In the genomic region with DNA sequence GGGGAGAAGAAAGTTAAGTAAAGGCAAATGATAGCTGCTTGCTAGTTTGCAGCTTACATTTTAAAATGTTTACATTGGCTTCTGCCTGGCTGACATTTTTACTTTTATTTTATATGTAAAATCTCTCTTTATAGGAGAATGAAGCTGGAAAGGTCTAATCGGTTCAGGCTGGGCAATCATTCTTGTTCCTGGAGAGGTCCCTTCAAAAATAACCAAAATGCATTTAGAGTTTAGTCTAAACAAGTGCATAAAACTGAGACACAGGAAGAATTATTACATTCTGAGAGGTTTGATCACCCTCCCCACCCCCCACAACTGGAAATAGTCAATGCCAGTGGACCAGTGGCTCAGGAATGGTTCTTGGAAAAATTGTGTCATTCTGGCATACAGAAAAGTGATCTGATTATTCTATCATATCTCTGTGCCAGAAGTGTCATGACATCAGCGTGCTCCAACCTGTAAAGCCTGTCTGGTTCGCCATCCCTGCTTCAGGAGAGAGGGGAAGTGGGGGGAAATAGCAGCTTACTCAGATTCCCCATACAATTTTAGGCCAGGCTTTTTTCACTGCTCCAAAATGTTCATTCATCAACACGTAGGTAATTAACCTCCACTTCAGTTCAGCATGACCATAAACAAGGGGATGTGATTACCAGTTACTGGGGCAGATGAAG, we compare ENCODE assay signal across 25 cellular contexts. TPM values are rescaled to one million over a fixed set of nuclear protein-coding genes. Genes with fewer than 3 reads are reported as not detected.
A peak's percentile ranks its signal among the peaks of the same experiment; 100 is the strongest.
DNase-seq lines count a peak whose midpoint lies in the region; ATAC-seq, FAIRE-seq and TF ChIP-seq lines count a peak whose summit lies in the region.
"Had no signal": no experiment of that assay in that cellular context is flagged by ENCODE, and none has a peak within 500 bp of the region (broad histone marks: within the 10 kb centered on the region; RNA-seq: fewer than 3 reads in every experiment).

No MANE protein-coding gene starts in this region.

- peak; percentile 29 for FAIRE-seq in keratinocyte (lab: Jason Lieb, UNC)
- FAIRE-seq: endometrium had no signal

- peaks cover 17% of the 10 kb centered on the region for H3K79me2 ChIP-seq in keratinocyte (ENCODE audit: control insufficient read depth, insufficient read depth, low read length)

- no peak for ATAC-seq in HG02571 (IDR thresholded peaks at IDR 0.05; ENCODE audit: unreplicated experiment)
- ATAC-seq: activated naive CD8-positive, alpha-beta T cell treated with anti-CD3 and anti-CD28 coated beads, Interleukin-2, amount 50 U/mL, for 24 hours; lower lobe of right lung; naive thymus-derived CD8-positive, alpha-beta T cell had no signal

- dilution Hi-C loops in keratinocyte (cut with MboI; ENCODE audit: extremely low pct_ligation_motif_present, low sequenced_read_pairs), result no loop called here

- H3K4me1 ChIP-seq in keratinocyte (ENCODE audit: control insufficient read depth, extremely low read depth, insufficient read depth, low read length) (peaks cover 31% of the 10 kb centered on the region), skeletal muscle satellite cell (ENCODE audit: control insufficient read depth, insufficient read depth, low read length) (peaks cover 41% of the 10 kb centered on the region)

- no peak overlapping the region for H3K4me3 ChIP-seq in keratinocyte (ENCODE audit: control insufficient read depth in 2 of 3, extremely low read depth in 1 of 3, insufficient read depth in 2 of 3, low read depth in 1 of 3, low read length in 3 of 3)
- no peak overlapping the region for H3K4me3 ChIP-seq in skeletal muscle satellite cell (ENCODE audit: low read length)
- H3K4me3 ChIP-seq: breast epithelium, lower lobe of right lung, ovary had no signal

- no peaks in the 10 kb centered on the region for H3K36me3 Mint-ChIP-seq in brain
- H3K36me3 Mint-ChIP-seq: naive thymus-derived CD8-positive, alpha-beta T cell had no signal

- TF ChIP-seq CTCF in brain (conservative IDR thresholded peaks at IDR 0.05) (no peak), keratinocyte (optimal IDR thresholded peaks at IDR 0.05 in 1 of 3, IDR thresholded peaks at IDR 0.05 in 1 of 3, conservative IDR thresholded peaks at IDR 0.05 in 1 of 3; ENCODE audit: extremely low read depth in 1 of 3, insufficient read depth in 2 of 3, low read length in 3 of 3) (no peak)

- H3K27ac Mint-ChIP-seq in brain, result peak overlapping the region in 1 of 5 experiments; percentile 77
- H3K27ac Mint-ChIP-seq: activated B cell treated with CpG ODN at 0.5 μM for 24 hours; activated naive CD8-positive, alpha-beta T cell treated with anti-CD3 and anti-CD28 coated beads, Interleukin-2, amount 50 U/mL, for 24 hours; CD4-positive, alpha-beta T cell; H9; naive thymus-derived CD8-positive, alpha-beta T cell had no signal

- no peaks in the 10 kb centered on the region for H3K9me1 ChIP-seq in keratinocyte (ENCODE audit: control insufficient read depth, extremely low read depth, insufficient read depth, low read length)

- no peak overlapping the region for H3K9ac ChIP-seq in keratinocyte (ENCODE audit: control insufficient read depth, extremely low read depth, insufficient read depth, low read length)
- H3K9ac ChIP-seq in skeletal muscle satellite cell (ENCODE audit: low read depth, low read length), result peak overlapping the region; percentile 3

- H3K9me3 ChIP-seq in keratinocyte (ENCODE audit: control insufficient read depth, low read depth, low read length) (no peaks in the 10 kb centered on the region), skeletal muscle satellite cell (replicated peaks; ENCODE audit: low read length) (no peaks in the 10 kb centered on the region)
- H3K9me3 ChIP-seq: breast epithelium, lower lobe of right lung, ovary had no signal

- DNase-seq in NCI-H1105 (lab: John Stamatoyannopoulos, UW), result peak; percentile 21
- no peak for DNase-seq in keratinocyte (ENCODE audit: low read depth, low spot score)
- DNase-seq in SKM-1 treated with dmso at 0.1 percent for 144 hours (lab: John Stamatoyannopoulos, UW; ENCODE audit: unreplicated experiment), result no peak
- DNase-seq in hepatic stellate cell (ENCODE audit: low spot score), result no peak
- DNase-seq: activated B cell treated with CpG ODN at 0.5 μM for 24 hours; activated CD4-positive, alpha-beta T cell treated with anti-CD3 and anti-CD28 coated beads, Interleukin-2, amount 50 U/mL, for 48 hours; activated CD8-positive, alpha-beta memory T cell treated with anti-CD3 and anti-CD28 coated beads, Interleukin-2, amount 50 U/mL, for 48 hours; activated naive CD8-positive, alpha-beta T cell treated with anti-CD3 and anti-CD28 coated beads, Interleukin-2, amount 50 U/mL, for 24 hours; CD4-positive, alpha-beta T cell; cortex of kidney; DMS153; GDM1; H9; hypothalamus; lower lobe of right lung; naive thymus-derived CD8-positive, alpha-beta T cell; NCI-H1436 treated with DMSO at 0.1 percent for 48 hours; NCI-H82; ovary; T-helper 9 cell had no signal

- H2AFZ ChIP-seq in keratinocyte (ENCODE audit: control insufficient read depth, low read length), result no peak overlapping the region

- H3K27me3 Mint-ChIP-seq in brain, result peaks cover 10% of the 10 kb centered on the region

- peak overlapping the region; percentile 67 for H3K4me2 ChIP-seq in keratinocyte (ENCODE audit: control insufficient read depth, extremely low read depth, insufficient read depth, low read depth, low read length)
- peak overlapping the region; percentile 47 for H3K4me2 ChIP-seq in skeletal muscle satellite cell (ENCODE audit: low read length)

- peaks cover 0 to 4% (median 0%) of the 10 kb centered on the region in 5 experiments for H3K9me3 Mint-ChIP-seq in brain
- H3K9me3 Mint-ChIP-seq: activated B cell treated with CpG ODN at 0.5 μM for 24 hours; activated naive CD8-positive, alpha-beta T cell treated with anti-CD3 and anti-CD28 coated beads, Interleukin-2, amount 50 U/mL, for 24 hours; CD4-positive, alpha-beta T cell; H9; naive thymus-derived CD8-positive, alpha-beta T cell had no signal

- no peaks in the 10 kb centered on the region for H3K36me3 ChIP-seq in keratinocyte (ENCODE audit: control insufficient read depth in 2 of 2, extremely low read depth in 1 of 2, insufficient read depth in 2 of 2, low read length in 2 of 2)
- H3K36me3 ChIP-seq in skeletal muscle satellite cell (ENCODE audit: insufficient read depth, low read length), result no peaks in the 10 kb centered on the region
- H3K36me3 ChIP-seq: breast epithelium, lower lobe of right lung, ovary had no signal

- peaks cover 71% of the 10 kb centered on the region for H3K4me1 Mint-ChIP-seq in brain

- H3K4me3 Mint-ChIP-seq in brain, result peak overlapping the region in 3 of 5 experiments; percentile 45 to 84 (median 54)
- H3K4me3 Mint-ChIP-seq: activated B cell treated with CpG ODN at 0.5 μM for 24 hours; activated naive CD8-positive, alpha-beta T cell treated with anti-CD3 and anti-CD28 coated beads, Interleukin-2, amount 50 U/mL, for 24 hours; CD4-positive, alpha-beta T cell; H9; naive thymus-derived CD8-positive, alpha-beta T cell had no signal

- H3K27me3 ChIP-seq in keratinocyte (ENCODE audit: control insufficient read depth, extremely low read depth, insufficient read depth, low read length), result no peaks in the 10 kb centered on the region
- H3K27me3 ChIP-seq in skeletal muscle satellite cell (ENCODE audit: control insufficient read depth, insufficient read depth, low read length), result no peaks in the 10 kb centered on the region
- H3K27me3 ChIP-seq: breast epithelium, ovary had no signal

- H4K20me1 ChIP-seq in keratinocyte (ENCODE audit: control insufficient read depth, extremely low read depth, insufficient read depth, low read length), result no peaks in the 10 kb centered on the region

- no peak overlapping the region for H3K27ac ChIP-seq in keratinocyte (ENCODE audit: control insufficient read depth, insufficient read depth, low read length)
- H3K27ac ChIP-seq: lower lobe of right lung, ovary had no signal

RNA-seq across cellular contexts. Expression of a gene that starts 4.2 kb away (rescaled TPM):
- polyA plus RNA-seq in brain (ENCODE audit: insufficient read depth, low read depth, low replicate concordance) (2.9 TPM), keratinocyte (2.0 to 7.6 TPM (median 3.5 TPM) in 3 replicates)
- 1.4 TPM for polyA plus RNA-seq in keratinocyte (2011; ENCODE audit: low read depth)
- polyA plus RNA-seq in keratinocyte (2011; cell fraction: cytosol; rRNA removed), result 1.8 and 2.7 TPM in 2 replicates
- polyA plus RNA-seq in keratinocyte (2011; cell fraction: nucleus; rRNA removed), result 5.7 and 6.5 TPM in 2 replicates
- polyA plus RNA-seq in keratinocyte (2012; ENCODE audit: low replicate concordance), result 1.9 and 7.3 TPM in 2 replicates
- polyA minus RNA-seq in keratinocyte, result 9.0 to 11.5 TPM (median 9.3 TPM) in 3 replicates
- 7.3 TPM for polyA minus RNA-seq in keratinocyte (2011; cell fraction: cytosol; rRNA and poly(A)+ RNA removed)
- 9.5 and 16.5 TPM in 2 replicates for polyA minus RNA-seq in keratinocyte (2011; cell fraction: nucleus; rRNA and poly(A)+ RNA removed)
- 14.4 and 17.5 TPM in 2 replicates for total RNA-seq in skeletal muscle satellite cell (2012; rRNA removed)
- total RNA-seq: CD4-positive, alpha-beta T cell had no signal
